9 cellular contexts compared by ENCODE assay signal in genomic region chr19:45995715-45996385, GRCh38. TPM values are rescaled to one million over a fixed set of nuclear protein-coding genes. Genes with fewer than 3 reads are reported as not detected.
DNase-seq lines count a peak whose midpoint lies in the region; ATAC-seq and TF ChIP-seq lines count a peak whose summit lies in the region.
"Had no signal": no experiment of that assay in that cellular context is flagged by ENCODE, and none has a peak within 500 bp of the region (broad histone marks: within the 10 kb centered on the region; RNA-seq: fewer than 3 reads in every experiment).

No MANE protein-coding gene starts in this region.

- H3K27me3 ChIP-seq in esophagus squamous epithelium: peaks cover 0 to 15% (median 0%) of the 10 kb centered on the region in 4 donors
- H3K27me3 ChIP-seq in prostate gland (replicated peaks; ENCODE audit: insufficient read depth): no peaks in the 10 kb centered on the region

- H3K4me2 ChIP-seq in OCI-LY7 (ENCODE audit: low read length): peak overlapping the region; percentile 82

- CTCF ChIA-PET in OCI-LY7 (lab: Charles Lee; ENCODE audit: unreplicated experiment): interaction anchor here (0.6 kb wide), 1 partner anchor 203 kb away, joined by 5 read pairs; the partner anchor contains the start of gene DMWD
- CTCF ChIA-PET in activated CD4-positive, alpha-beta T cell treated with anti-CD3 and anti-CD28 coated beads, Interleukin-2, amount 10 ng/mL, durations not matched to agents 7 days and 5 days (lab: Charles Lee): interaction anchor here (0.9 kb wide), 1 partner anchor 9 kb away, joined by 3 read pairs; no protein-coding TSS in a partner anchor

- peaks cover 23% of the 10 kb centered on the region for H3K4me1 Mint-ChIP-seq in activated CD4-positive, alpha-beta T cell treated with anti-CD3 and anti-CD28 coated beads, Interleukin-2, amount 10 ng/mL, durations not matched to agents 7 days and 5 days
- H3K4me1 Mint-ChIP-seq in stimulated activated effector memory CD8-positive, alpha-beta T cell treated with anti-CD3 and anti-CD28 coated beads, Interleukin-12 subunit alpha, Interleukin-12 subunit beta, amount 100 ng/mL, for 72 hours: peaks cover 24% of the 10 kb centered on the region

- DNase-seq in Daoy (ENCODE audit: low read depth): peak; percentile 48
- no peak for DNase-seq in OCI-LY7 (ENCODE audit: low spot score)
- no peak for DNase-seq in esophagus squamous epithelium (lab: John Stamatoyannopoulos, UW)
- DNase-seq in prostate gland (ENCODE audit: low spot score): no peak
- no peak for DNase-seq in activated T-cell treated with anti-CD3 and anti-CD28 coated beads, Interleukin-2, amount 50 U/mL, for 1 hour
- DNase-seq in activated CD4-positive, alpha-beta T cell treated with anti-CD3 and anti-CD28 coated beads, Interleukin-2, amount 10 ng/mL, durations not matched to agents 7 days and 5 days: no peak
- DNase-seq in GM13976 (ENCODE audit: low spot score): no peak
- DNase-seq in stimulated activated effector memory CD8-positive, alpha-beta T cell treated with anti-CD3 and anti-CD28 coated beads, Interleukin-12 subunit alpha, Interleukin-12 subunit beta, amount 100 ng/mL, for 72 hours (ENCODE audit: low spot score in 2 of 2): no peak

- in situ Hi-C loops in GM13976 (cut with MboI; ENCODE audit: low sequenced_read_pairs, unreplicated experiment): no loop called here

- no peaks in the 10 kb centered on the region for H3K9me3 Mint-ChIP-seq in activated CD4-positive, alpha-beta T cell treated with anti-CD3 and anti-CD28 coated beads, Interleukin-2, amount 10 ng/mL, durations not matched to agents 7 days and 5 days
- H3K9me3 Mint-ChIP-seq in stimulated activated effector memory CD8-positive, alpha-beta T cell treated with anti-CD3 and anti-CD28 coated beads, Interleukin-12 subunit alpha, Interleukin-12 subunit beta, amount 100 ng/mL, for 72 hours: no peaks in the 10 kb centered on the region

- H3K4me3 Mint-ChIP-seq in activated CD4-positive, alpha-beta T cell treated with anti-CD3 and anti-CD28 coated beads, Interleukin-2, amount 10 ng/mL, durations not matched to agents 7 days and 5 days: no peak overlapping the region
- H3K4me3 Mint-ChIP-seq in stimulated activated effector memory CD8-positive, alpha-beta T cell treated with anti-CD3 and anti-CD28 coated beads, Interleukin-12 subunit alpha, Interleukin-12 subunit beta, amount 100 ng/mL, for 72 hours: no peak overlapping the region

- no peak for TF ChIP-seq POLR2A in esophagus squamous epithelium (IDR thresholded peaks at IDR 0.05)
- TF ChIP-seq POLR2A in prostate gland (IDR thresholded peaks at IDR 0.05): no peak

- WGBS in esophagus squamous epithelium, 2 donors: 15% methylated on average over 13 of the region's 13 CpGs
- WGBS in prostate gland: 12% methylated on average over 13 of the region's 13 CpGs

- H2AFZ ChIP-seq in OCI-LY7 (ENCODE audit: low read length): peak overlapping the region; percentile 41; the same call in 1 of the 2 replicates

- H3K27ac ChIP-seq in OCI-LY7 (ENCODE audit: low read depth, low read length, poor library complexity, severe bottlenecking) (peak overlapping the region; percentile 24), esophagus squamous epithelium (peak overlapping the region; percentile 79 to 88 (median 86)), prostate gland (peak overlapping the region; percentile 54 to 70)

- no peak for ATAC-seq in stimulated activated effector memory CD8-positive, alpha-beta T cell treated with anti-CD3 and anti-CD28 coated beads, Interleukin-12 subunit alpha, Interleukin-12 subunit beta, amount 100 ng/mL, for 72 hours

- peaks cover 8% of the 10 kb centered on the region for H3K27me3 Mint-ChIP-seq in activated CD4-positive, alpha-beta T cell treated with anti-CD3 and anti-CD28 coated beads, Interleukin-2, amount 10 ng/mL, durations not matched to agents 7 days and 5 days

- peaks cover 9% of the 10 kb centered on the region for H3K36me3 Mint-ChIP-seq in activated CD4-positive, alpha-beta T cell treated with anti-CD3 and anti-CD28 coated beads, Interleukin-2, amount 10 ng/mL, durations not matched to agents 7 days and 5 days (ENCODE audit: low read depth)
- H3K36me3 Mint-ChIP-seq in stimulated activated effector memory CD8-positive, alpha-beta T cell treated with anti-CD3 and anti-CD28 coated beads, Interleukin-12 subunit alpha, Interleukin-12 subunit beta, amount 100 ng/mL, for 72 hours: no peaks in the 10 kb centered on the region

- H3K79me2 ChIP-seq in OCI-LY7 (ENCODE audit: insufficient read depth, low read depth, low read length): peaks cover 8% of the 10 kb centered on the region; the same call in 1 of the 2 replicates

- H3K4me3 ChIP-seq in OCI-LY7 (ENCODE audit: low read depth, low read length, poor library complexity, severe bottlenecking) (peak overlapping the region; percentile 82), esophagus squamous epithelium (peak overlapping the region; percentile 53 to 86 (median 75)), prostate gland (peak overlapping the region; percentile 60 to 74)

- TSS peak; percentile 81 for BruUV-seq in OCI-LY7 (replicated peaks; lab: Mats Ljungman, UMichigan)

- H3K4me1 ChIP-seq in OCI-LY7 (ENCODE audit: insufficient read depth, low read length, poor library complexity, severe bottlenecking) (peaks cover 19% of the 10 kb centered on the region), esophagus squamous epithelium (peaks cover 10 to 35% (median 17%) of the 10 kb centered on the region in 3 donors), prostate gland (replicated peaks) (no peaks in the 10 kb centered on the region)

- no peak overlapping the region for H3K27ac Mint-ChIP-seq in activated CD4-positive, alpha-beta T cell treated with anti-CD3 and anti-CD28 coated beads, Interleukin-2, amount 10 ng/mL, durations not matched to agents 7 days and 5 days
- no peak overlapping the region for H3K27ac Mint-ChIP-seq in stimulated activated effector memory CD8-positive, alpha-beta T cell treated with anti-CD3 and anti-CD28 coated beads, Interleukin-12 subunit alpha, Interleukin-12 subunit beta, amount 100 ng/mL, for 72 hours

- intact Hi-C loops in OCI-LY7 (cut with micrococcal nuclease; ENCODE audit: unreplicated experiment) (loop anchor here (5.0 kb wide), 1 partner anchor 69 kb away; no protein-coding TSS in a partner anchor), esophagus squamous epithelium (cut with DNase I) (no loop called here), prostate gland (cut with DNase I) (no loop called here)

- POLR2A ChIA-PET in OCI-LY7 (lab: Charles Lee): no interaction called here
- POLR2A ChIA-PET in activated CD4-positive, alpha-beta T cell treated with anti-CD3 and anti-CD28 coated beads, Interleukin-2, amount 10 ng/mL, durations not matched to agents 7 days and 5 days (lab: Charles Lee): interaction anchor here (0.6 to 2.0 kb wide), 2 partner anchors 60 to 93 kb away, joined by 3 to 4 read pairs; partner anchors contain the start of gene MYPOP

- H4K20me1 ChIP-seq in OCI-LY7 (ENCODE audit: insufficient read depth, low read length): no peaks in the 10 kb centered on the region

- H3K9me2 ChIP-seq in OCI-LY7 (ENCODE audit: insufficient read depth, low read length): no peaks in the 10 kb centered on the region

- TF ChIP-seq CTCF in OCI-LY7 (conservative IDR thresholded peaks at IDR 0.05; ENCODE audit: low read length) (no peak), esophagus squamous epithelium (IDR thresholded peaks at IDR 0.05) (no peak), prostate gland (IDR thresholded peaks at IDR 0.05) (no peak), GM13976 (IDR thresholded peaks at IDR 0.05; ENCODE audit: borderline replicate concordance, control extremely low read depth, extremely low read depth, insufficient read depth, missing control alignments) (no peak)

- H3K9me3 ChIP-seq in OCI-LY7 (ENCODE audit: low read length) (no peaks in the 10 kb centered on the region), esophagus squamous epithelium (no peaks in the 10 kb centered on the region), prostate gland (no peaks in the 10 kb centered on the region)

- peaks cover 6% of the 10 kb centered on the region; the same call in 1 of the 2 replicates for H3K36me3 ChIP-seq in OCI-LY7 (ENCODE audit: insufficient read depth, low read length)
- H3K36me3 ChIP-seq in esophagus squamous epithelium: peaks cover 0 to 8% (median 0%) of the 10 kb centered on the region in 3 donors
- no peaks in the 10 kb centered on the region for H3K36me3 ChIP-seq in prostate gland

RNA-seq across cellular contexts. Expression of gene CCDC61, which starts 0.6 kb away (rescaled TPM):
- total RNA-seq in Daoy (2014; rRNA removed; shearing (Covaris generic)): 5.5 and 7.7 TPM in 2 replicates
- total RNA-seq in OCI-LY7 (2014; rRNA removed; shearing (Covaris generic)): 14.2 and 15.3 TPM in 2 replicates
- total RNA-seq in OCI-LY7 (2022) (20.1 and 23.0 TPM in 2 replicates), esophagus squamous epithelium (1 to 10 TPM; 5.9 to 9.5 (median 7.4) TPM), prostate gland (10 to 100 TPM; 22.9 to 23.7 TPM)
- total RNA-seq in activated CD4-positive, alpha-beta T cell treated with anti-CD3 and anti-CD28 coated beads, Interleukin-2, amount 10 ng/mL, durations not matched to agents 7 days and 5 days: 10 to 100 TPM; 26.5 to 27.0 TPM

RNA-seq across cellular contexts. Expression of gene NOVA2, which starts 22.2 kb away (rescaled TPM):
- total RNA-seq in Daoy (2014; rRNA removed; shearing (Covaris generic)): not detected in 2 replicates
- total RNA-seq in OCI-LY7 (2014; rRNA removed; shearing (Covaris generic)): not detected in 2 replicates
- total RNA-seq in OCI-LY7 (2022) (0.19 and 0.30 TPM in 2 replicates), esophagus squamous epithelium (1 to 10 TPM in 1 of 4 donors, under 1 TPM in 2, not detected in 1; 0.40 to 2.1 (median 0.44) TPM), prostate gland (1 to 10 TPM in 1 of 2 donors, under 1 TPM in 1; 0.87 to 3.1 TPM)
- under 1 TPM; 0.04 to 0.10 TPM for total RNA-seq in activated CD4-positive, alpha-beta T cell treated with anti-CD3 and anti-CD28 coated beads, Interleukin-2, amount 10 ng/mL, durations not matched to agents 7 days and 5 days
- total RNA-seq: NCI-H460 had no signal

RNA-seq across cellular contexts. Expression of gene PGLYRP1, which starts 27.0 kb away (rescaled TPM):
- total RNA-seq in Daoy (2014; rRNA removed; shearing (Covaris generic)): not detected in 2 replicates
- total RNA-seq in OCI-LY7 (2014; rRNA removed; shearing (Covaris generic)): not detected in 2 replicates
- total RNA-seq in OCI-LY7 (2022): not detected in 2 replicates
- total RNA-seq in esophagus squamous epithelium: not detected
- total RNA-seq in prostate gland: not detected
- not detected for total RNA-seq in activated CD4-positive, alpha-beta T cell treated with anti-CD3 and anti-CD28 coated beads, Interleukin-2, amount 10 ng/mL, durations not matched to agents 7 days and 5 days
- total RNA-seq: NCI-H460 had no signal

RNA-seq across cellular contexts. Expression of gene IGFL4, which starts 45.0 kb away (rescaled TPM):
- not detected in 2 replicates for total RNA-seq in Daoy (2014; rRNA removed; shearing (Covaris generic))
- not detected in 2 replicates for total RNA-seq in OCI-LY7 (2014; rRNA removed; shearing (Covaris generic))
- total RNA-seq in OCI-LY7 (2022) (not detected in 2 replicates), esophagus squamous epithelium (not detected), prostate gland (not detected)
- not detected for total RNA-seq in activated CD4-positive, alpha-beta T cell treated with anti-CD3 and anti-CD28 coated beads, Interleukin-2, amount 10 ng/mL, durations not matched to agents 7 days and 5 days

Comparison
In these comparisons a context has a peak if more than half of its experiments do, and no peak if none do; other contexts are left out.
1. H3K27ac ChIP-seq: peak in every context shown above with its lines; median percentile 86 in esophagus squamous epithelium; 62 in prostate gland; 24 in OCI-LY7.